Comparison of ENCODE assay signal across 2 cellular contexts in the genomic region with DNA sequence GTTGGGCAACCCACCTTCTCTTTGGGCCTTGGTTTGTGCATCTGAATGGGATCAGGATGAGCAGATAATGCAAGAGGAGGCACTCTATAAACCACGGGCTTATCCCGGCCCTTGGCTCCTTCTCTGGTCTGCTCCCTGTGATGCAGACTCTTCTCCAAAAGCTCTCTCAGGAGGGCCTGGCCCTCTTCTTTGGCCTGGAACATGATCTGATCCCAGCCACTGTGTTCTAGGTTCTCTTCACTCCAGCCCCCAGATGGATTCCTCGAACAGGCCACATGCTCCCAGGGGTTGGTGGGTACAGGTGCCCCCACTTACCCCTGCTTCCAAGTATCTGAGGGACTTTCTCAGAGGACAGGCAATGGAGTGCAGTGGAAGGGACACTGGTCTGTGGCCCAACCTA.
TF ChIP-seq lines count a peak whose summit lies in the region.

No MANE protein-coding gene starts in this region.

TF ChIP-seq in GM23338, 12 proteins besides CTCF, POLR2A, EP300 and RAD21:
- TF ChIP-seq REST (IDR thresholded peaks at IDR 0.05; ENCODE audit: unreplicated experiment): no peak
- TF ChIP-seq POLR2AphosphoS5 (IDR thresholded peaks at IDR 0.05; ENCODE audit: low read depth): no peak
- TF ChIP-seq, protein P1, sequence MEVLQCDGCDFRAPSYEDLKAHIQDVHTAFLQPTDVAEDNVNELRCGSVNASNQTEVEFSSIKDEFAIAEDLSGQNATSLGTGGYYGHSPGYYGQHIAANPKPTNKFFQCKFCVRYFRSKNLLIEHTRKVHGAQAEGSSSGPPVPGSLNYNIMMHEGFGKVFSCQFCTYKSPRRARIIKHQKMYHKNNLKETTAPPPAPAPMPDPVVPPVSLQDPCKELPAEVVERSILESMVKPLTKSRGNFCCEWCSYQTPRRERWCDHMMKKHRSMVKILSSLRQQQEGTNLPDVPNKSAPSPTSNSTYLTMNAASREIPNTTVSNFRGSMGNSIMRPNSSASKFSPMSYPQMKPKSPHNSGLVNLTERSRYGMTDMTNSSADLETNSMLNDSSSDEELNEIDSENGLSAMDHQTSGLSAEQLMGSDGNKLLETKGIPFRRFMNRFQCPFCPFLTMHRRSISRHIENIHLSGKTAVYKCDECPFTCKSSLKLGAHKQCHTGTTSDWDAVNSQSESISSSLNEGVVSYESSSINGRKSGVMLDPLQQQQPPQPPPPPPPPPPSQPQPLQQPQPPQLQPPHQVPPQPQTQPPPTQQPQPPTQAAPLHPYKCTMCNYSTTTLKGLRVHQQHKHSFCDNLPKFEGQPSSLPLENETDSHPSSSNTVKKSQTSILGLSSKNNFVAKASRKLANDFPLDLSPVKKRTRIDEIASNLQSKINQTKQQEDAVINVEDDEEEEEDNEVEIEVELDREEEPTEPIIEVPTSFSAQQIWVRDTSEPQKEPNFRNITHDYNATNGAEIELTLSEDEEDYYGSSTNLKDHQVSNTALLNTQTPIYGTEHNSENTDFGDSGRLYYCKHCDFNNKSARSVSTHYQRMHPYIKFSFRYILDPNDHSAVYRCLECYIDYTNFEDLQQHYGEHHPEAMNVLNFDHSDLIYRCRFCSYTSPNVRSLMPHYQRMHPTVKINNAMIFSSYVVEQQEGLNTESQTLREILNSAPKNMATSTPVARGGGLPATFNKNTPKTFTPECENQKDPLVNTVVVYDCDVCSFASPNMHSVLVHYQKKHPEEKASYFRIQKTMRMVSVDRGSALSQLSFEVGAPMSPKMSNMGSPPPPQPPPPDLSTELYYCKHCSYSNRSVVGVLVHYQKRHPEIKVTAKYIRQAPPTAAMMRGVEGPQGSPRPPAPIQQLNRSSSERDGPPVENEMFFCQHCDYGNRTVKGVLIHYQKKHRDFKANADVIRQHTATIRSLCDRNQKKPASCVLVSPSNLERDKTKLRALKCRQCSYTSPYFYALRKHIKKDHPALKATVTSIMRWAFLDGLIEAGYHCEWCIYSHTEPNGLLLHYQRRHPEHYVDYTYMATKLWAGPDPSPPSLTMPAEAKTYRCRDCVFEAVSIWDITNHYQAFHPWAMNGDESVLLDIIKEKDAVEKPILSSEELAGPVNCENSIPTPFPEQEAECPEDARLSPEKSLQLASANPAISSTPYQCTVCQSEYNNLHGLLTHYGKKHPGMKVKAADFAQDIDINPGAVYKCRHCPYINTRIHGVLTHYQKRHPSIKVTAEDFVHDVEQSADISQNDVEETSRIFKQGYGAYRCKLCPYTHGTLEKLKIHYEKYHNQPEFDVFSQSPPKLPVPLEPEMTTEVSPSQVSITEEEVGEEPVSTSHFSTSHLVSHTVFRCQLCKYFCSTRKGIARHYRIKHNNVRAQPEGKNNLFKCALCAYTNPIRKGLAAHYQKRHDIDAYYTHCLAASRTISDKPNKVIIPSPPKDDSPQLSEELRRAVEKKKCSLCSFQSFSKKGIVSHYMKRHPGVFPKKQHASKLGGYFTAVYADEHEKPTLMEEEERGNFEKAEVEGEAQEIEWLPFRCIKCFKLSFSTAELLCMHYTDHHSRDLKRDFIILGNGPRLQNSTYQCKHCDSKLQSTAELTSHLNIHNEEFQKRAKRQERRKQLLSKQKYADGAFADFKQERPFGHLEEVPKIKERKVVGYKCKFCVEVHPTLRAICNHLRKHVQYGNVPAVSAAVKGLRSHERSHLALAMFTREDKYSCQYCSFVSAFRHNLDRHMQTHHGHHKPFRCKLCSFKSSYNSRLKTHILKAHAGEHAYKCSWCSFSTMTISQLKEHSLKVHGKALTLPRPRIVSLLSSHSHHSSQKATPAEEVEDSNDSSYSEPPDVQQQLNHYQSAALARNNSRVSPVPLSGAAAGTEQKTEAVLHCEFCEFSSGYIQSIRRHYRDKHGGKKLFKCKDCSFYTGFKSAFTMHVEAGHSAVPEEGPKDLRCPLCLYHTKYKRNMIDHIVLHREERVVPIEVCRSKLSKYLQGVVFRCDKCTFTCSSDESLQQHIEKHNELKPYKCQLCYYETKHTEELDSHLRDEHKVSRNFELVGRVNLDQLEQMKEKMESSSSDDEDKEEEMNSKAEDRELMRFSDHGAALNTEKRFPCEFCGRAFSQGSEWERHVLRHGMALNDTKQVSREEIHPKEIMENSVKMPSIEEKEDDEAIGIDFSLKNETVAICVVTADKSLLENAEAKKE (CRISPR knock-in tag; IDR thresholded peaks at IDR 0.05): no peak
- no peak for TF ChIP-seq ZNF114 (CRISPR knock-in tag; IDR thresholded peaks at IDR 0.05)
- TF ChIP-seq CREB1 (CRISPR knock-in tag; IDR thresholded peaks at IDR 0.05; ENCODE audit: low read depth): no peak
TF ChIP-seq in GM23338: peak in this region for 0.

TF ChIP-seq in SK-N-SH, 30 proteins besides CTCF, POLR2A, EP300 and RAD21:
- TF ChIP-seq ELF1 (IDR thresholded peaks at IDR 0.05): no peak
TF ChIP-seq in SK-N-SH: peak in this region for 0.
